32 cellular contexts compared by ENCODE assay signal in the genomic region with DNA sequence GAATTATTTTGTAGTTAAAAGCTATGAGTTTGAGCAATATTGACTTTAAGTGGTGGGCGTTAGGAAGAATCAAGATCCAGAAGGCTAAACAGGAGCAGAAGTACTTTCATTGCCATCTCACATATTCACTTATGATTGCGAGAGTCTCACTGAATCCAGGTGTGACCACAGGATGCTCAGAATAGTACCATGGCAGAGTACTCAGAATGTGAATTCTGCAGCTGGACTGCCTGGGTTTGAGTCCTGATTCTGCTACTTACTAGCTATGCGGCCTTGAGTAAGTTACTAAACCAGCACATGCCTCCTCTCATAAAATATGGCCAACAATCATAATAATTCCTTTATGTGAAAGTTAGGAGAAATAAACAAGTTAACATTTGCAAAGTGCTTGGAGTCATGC.
"Had no signal": no experiment of that assay in that cellular context is flagged by ENCODE, and none has a peak within 500 bp of the region (broad histone marks: within the 10 kb centered on the region; RNA-seq: fewer than 3 reads in every experiment).

No MANE protein-coding gene starts in this region.

- H3K9ac ChIP-seq: KMS-11 had no signal

- H3K27me3 ChIP-seq: MG63 had no signal

- DNase-seq: Karpas-422, Kasumi-1, MG63, MV-4-11, NCI-H1048, NCI-H1092, NCI-H1092 treated with DMSO at 0.1 percent for 48 hours, NCI-H1105, NCI-H1105 treated with DMSO at 0.1 percent for 48 hours, NCI-H1417, NCI-H1417 treated with DMSO at 0.1 percent for 48 hours, NCI-H1436, NCI-H1436 treated with DMSO at 0.1 percent for 48 hours, NCI-H146, NCI-H1694, NCI-H1694 treated with DMSO at 0.1 percent for 48 hours, NCI-H187, NCI-H187 treated with DMSO at 0.1 percent for 48 hours, NCI-H1930, NCI-H2029, NCI-H2029 treated with DMSO at 0.1 percent for 48 hours, NCI-H2081, NCI-H2081 treated with DMSO at 0.1 percent for 48 hours, NCI-H2107, NCI-H2171, NCI-H2171 treated with DMSO at 0.1 percent for 48 hours, NCI-H2227 treated with DMSO at 0.1 percent for 48 hours, NCI-H345, NCI-H524, NCI-H524 treated with DMSO at 0.1 percent for 48 hours, NCI-H526 had no signal

- H3K9me3 ChIP-seq: MG63 had no signal

- H3K4me2 ChIP-seq: KMS-11 had no signal

- H3K36me3 ChIP-seq: MG63 had no signal

- H3K27ac ChIP-seq: KMS-11 had no signal

- H3K4me3 ChIP-seq: MG63 had no signal
